Comparison of ENCODE assay signal across 21 cellular contexts in genomic region chr4:128521156-128521555, GRCh38.
DNase-seq lines count a peak whose midpoint lies in the region; ATAC-seq, FAIRE-seq and TF ChIP-seq lines count a peak whose summit lies in the region.
"Had no signal": no experiment of that assay in that cellular context is flagged by ENCODE, and none has a peak within 500 bp of the region (broad histone marks: within the 10 kb centered on the region; RNA-seq: fewer than 3 reads in every experiment).

No MANE protein-coding gene starts in this region.

- H3K9me3 ChIP-seq in thoracic aorta = no peaks in the 10 kb centered on the region
- H3K9me3 ChIP-seq: colonic mucosa, gastrocnemius medialis, psoas muscle, upper lobe of right lung had no signal

- DNase-seq in RCC 7860 (ENCODE audit: low spot score) (peak; percentile 40), choroid plexus epithelial cell (ENCODE audit: low read depth) (peak; percentile 49), iris pigment epithelial cell (ENCODE audit: low read depth) (peak; percentile 39), thoracic aorta (ENCODE audit: low spot score) (no peak), GM19238 (ENCODE audit: insufficient read length, low spot score) (no peak)
- DNase-seq: activated naive CD4-positive, alpha-beta T cell treated with Interleukin-2 at 50 U/mL for 16 hours; activated T-cell treated with anti-CD3 and anti-CD28 coated beads, Interleukin-2, amount 50 U/mL, for 24 hours; CD8-positive, alpha-beta T cell; colonic mucosa; gastrocnemius medialis; H9; midbrain; NCI-H1417; NCI-H510A treated with DMSO at 0.1 percent for 48 hours; psoas muscle; stimulated activated CD4-positive, alpha-beta T cell treated with anti-CD3 and anti-CD28 coated beads, Interleukin-4, amount 100 ng/mL, for 4 hours; T1000; upper lobe of right lung had no signal

- TF ChIP-seq CTCF in choroid plexus epithelial cell (conservative IDR thresholded peaks at IDR 0.05; ENCODE audit: low read depth, low read length) = no peak
- no peak for TF ChIP-seq CTCF in thoracic aorta (IDR thresholded peaks at IDR 0.05)

- no peaks in the 10 kb centered on the region for H3K36me3 ChIP-seq in thoracic aorta
- H3K36me3 ChIP-seq: colonic mucosa, gastrocnemius medialis, upper lobe of right lung had no signal

- H3K4me1 ChIP-seq in thoracic aorta (ENCODE audit: control insufficient read depth in 1 of 2, low read depth in 2 of 2) = peaks cover 43 to 84% of the 10 kb centered on the region in 2 donors
- H3K4me1 ChIP-seq: colonic mucosa had no signal

- peak overlapping the region; percentile 59 to 91 for H3K27ac ChIP-seq in thoracic aorta
- H3K27ac ChIP-seq: colonic mucosa, gastrocnemius medialis, psoas muscle, upper lobe of right lung had no signal

- no peaks in the 10 kb centered on the region for H3K27me3 ChIP-seq in thoracic aorta (replicated peaks; ENCODE audit: insufficient read depth)
- H3K27me3 ChIP-seq: colonic mucosa, gastrocnemius medialis, upper lobe of right lung had no signal

- no peak for ATAC-seq in thoracic aorta (ENCODE audit: insufficient number of reproducible peaks, low FRiP score, low read depth)
- no peak for ATAC-seq in GM19395 (IDR thresholded peaks at IDR 0.05; ENCODE audit: unreplicated experiment)
- ATAC-seq in esophagus mucosa = no peak
- ATAC-seq: CD8-positive, alpha-beta T cell; gastrocnemius medialis; psoas muscle; upper lobe of right lung had no signal

- H3K4me3 ChIP-seq in choroid plexus epithelial cell (ENCODE audit: low read depth, low read length) = no peak overlapping the region
- H3K4me3 ChIP-seq in thoracic aorta = no peak overlapping the region
- H3K4me3 ChIP-seq: colonic mucosa, gastrocnemius medialis, psoas muscle, upper lobe of right lung had no signal

- no peak for FAIRE-seq in RCC 7860 (lab: Jason Lieb, UNC)
- FAIRE-seq: GM12891 had no signal

Comparison
In these comparisons a context has a peak if more than half of its experiments do, and no peak if none do; other contexts are left out.
1. DNase-seq: peak in RCC 7860 (single experiment), choroid plexus epithelial cell (single experiment) and iris pigment epithelial cell (single experiment); none in thoracic aorta (single experiment) and GM19238 (single experiment).